28 cellular contexts compared by ENCODE assay signal in the genomic region with DNA sequence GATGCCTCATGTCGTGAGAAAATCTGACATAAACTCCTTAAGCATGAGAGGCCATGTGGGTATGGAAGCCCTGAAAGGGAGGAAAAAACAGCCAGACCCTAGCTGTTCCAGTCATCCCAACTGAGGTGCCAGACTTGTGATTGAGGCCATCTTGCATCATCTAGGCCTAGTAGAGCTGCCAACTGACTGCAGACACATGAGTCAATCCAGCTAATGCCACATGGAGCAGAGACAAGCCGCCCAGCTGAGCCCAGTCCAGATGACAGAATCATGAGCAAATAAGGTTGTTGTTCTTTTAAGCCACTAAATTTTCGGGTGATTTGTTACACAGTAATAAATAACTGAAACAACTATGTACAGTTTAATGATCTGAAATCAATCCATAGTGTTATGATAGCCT.
DNase-seq lines count a peak whose midpoint lies in the region; TF ChIP-seq lines count a peak whose summit lies in the region.
"Had no signal": no experiment of that assay in that cellular context is flagged by ENCODE, and none has a peak within 500 bp of the region (broad histone marks: within the 10 kb centered on the region; RNA-seq: fewer than 3 reads in every experiment).

No MANE protein-coding gene starts in this region.

- no peak overlapping the region for H3K4me2 ChIP-seq in mammary epithelial cell (ENCODE audit: insufficient read depth, low read depth, low read length)

- H3K9me3 Mint-ChIP-seq in MCF 10A (ENCODE audit: unreplicated experiment) = peaks cover 7% of the 10 kb centered on the region
- H3K9me3 Mint-ChIP-seq: H9 had no signal

- CTCF ChIA-PET in MCF 10A (lab: Yijun Ruan, JAX) = no interaction called here
- CTCF ChIA-PET in mammary epithelial cell (lab: Charles Lee; ENCODE audit: low non-redundant PET) = no interaction called here

- H3K4me1 ChIP-seq in mammary epithelial cell (ENCODE audit: insufficient read depth, low read length) = peaks cover 12% of the 10 kb centered on the region
- H3K4me1 ChIP-seq: body of pancreas, left ventricle myocardium inferior, right atrium auricular region, spleen, uterus had no signal

- BruUV-seq in MCF 10A (replicated peaks; lab: Mats Ljungman, UMichigan) = no TSS peak
- BruUV-seq in mammary epithelial cell (replicated peaks; lab: Mats Ljungman, UMichigan) = no TSS peak

- H3K9me3 ChIP-seq in mammary epithelial cell (replicated peaks; ENCODE audit: insufficient read depth, low read length) = no peaks in the 10 kb centered on the region
- H3K9me3 ChIP-seq: body of pancreas, left ventricle myocardium inferior, right atrium auricular region, spleen, uterus had no signal

- H3K27me3 Mint-ChIP-seq in MCF 10A (ENCODE audit: insufficient read depth, unreplicated experiment) = no peaks in the 10 kb centered on the region

- POLR2A ChIA-PET in MCF 10A (lab: Yijun Ruan, JAX) = no interaction called here

- H3K4me3 Mint-ChIP-seq in MCF 10A (ENCODE audit: unreplicated experiment) = no peak overlapping the region
- H3K4me3 Mint-ChIP-seq: activated T-cell treated with anti-CD3 and anti-CD28 coated beads, Interleukin-2, amount 50 U/mL, for 72 hours; H9; naive B cell had no signal

- dilution Hi-C loops in mammary epithelial cell (cut with HindIII; ENCODE audit: low sequenced_read_pairs) = no loop called here

- H2AFZ ChIP-seq in mammary epithelial cell (ENCODE audit: low read depth, low read length) = no peak overlapping the region

- no peaks in the 10 kb centered on the region for H3K4me1 Mint-ChIP-seq in MCF 10A (ENCODE audit: insufficient read depth, unreplicated experiment)
- H3K4me1 Mint-ChIP-seq: naive B cell had no signal

- no peak overlapping the region for H3K27ac ChIP-seq in mammary epithelial cell (ENCODE audit: insufficient read depth, low read depth, low read length)
- H3K27ac ChIP-seq in coronary artery = no peak overlapping the region
- H3K27ac ChIP-seq: body of pancreas, left ventricle myocardium inferior, right atrium auricular region, spleen, uterus had no signal

- no peaks in the 10 kb centered on the region for H3K27me3 ChIP-seq in mammary epithelial cell (ENCODE audit: insufficient read depth, low read length)
- H3K27me3 ChIP-seq: body of pancreas, right atrium auricular region, spleen, uterus had no signal

- no peaks in the 10 kb centered on the region for H3K36me3 Mint-ChIP-seq in MCF 10A (ENCODE audit: insufficient read depth, unreplicated experiment)
- H3K36me3 Mint-ChIP-seq: naive B cell had no signal

- intact Hi-C loops in MCF 10A (cut with micrococcal nuclease) (no loop called here), mammary epithelial cell (cut with micrococcal nuclease) (no loop called here)

- peak; percentile 59 for DNase-seq in MCF 10A (ENCODE audit: unreplicated experiment)
- no peak for DNase-seq in mammary epithelial cell
- DNase-seq in RPMI7951 (ENCODE audit: low read depth) = peak; percentile 58
- DNase-seq in fibroblast of the conjunctiva (ENCODE audit: low read depth) = peak; percentile 8
- peak; percentile 48 for DNase-seq in stromal cell of bone marrow (ENCODE audit: low read depth)
- no peak for DNase-seq in AG08395 (ENCODE audit: low spot score)
- DNase-seq in coronary artery (ENCODE audit: low spot score) = no peak
- DNase-seq in DMS153 treated with DMSO at 0.1 percent for 48 hours (lab: John Stamatoyannopoulos, UW; ENCODE audit: unreplicated experiment) = no peak
- DNase-seq: 8988T; activated CD4-positive, alpha-beta T cell treated with anti-CD3 and anti-CD28 coated beads, Interleukin-2, amount 50 U/mL, for 48 hours; activated CD4-positive, CD25-positive, alpha-beta regulatory T cell treated with anti-CD3 and anti-CD28 coated beads, Interleukin-2, amount 50 U/mL, for 72 hours; activated naive CD4-positive, alpha-beta T cell treated with Interleukin-2 at 50 U/mL for 16 hours; activated T-cell treated with anti-CD3 and anti-CD28 coated beads, Interleukin-2, amount 50 U/mL, for 72 hours; body of pancreas; glutamatergic neuron; H9; Kasumi-1; left ventricle myocardium inferior; midbrain; naive B cell; NCI-H1092; NCI-H1694 treated with DMSO at 0.1 percent for 48 hours; NCI-H510A treated with DMSO at 0.1 percent for 48 hours; spleen; stimulated activated CD4-positive, alpha-beta T cell treated with anti-CD3 and anti-CD28 coated beads, Interleukin-2, amount 100 ng/mL, for 24 hours; stimulated activated naive CD8-positive, alpha-beta T cell treated with anti-CD3 and anti-CD28 coated beads, Interleukin-15, Interleukin-2, amounts not matched to agents 100 U/mL and 50 U/mL, for 24 hours; uterus had no signal

- H4K20me1 ChIP-seq in mammary epithelial cell (ENCODE audit: insufficient read depth, low read length) = no peaks in the 10 kb centered on the region

- TF ChIP-seq CTCF in MCF 10A (IDR thresholded peaks at IDR 0.05; ENCODE audit: unreplicated experiment) (no peak), mammary epithelial cell (conservative IDR thresholded peaks at IDR 0.05 in 1 of 2, IDR thresholded peaks at IDR 0.05 in 1 of 2; ENCODE audit: extremely low read depth in 1 of 2, insufficient read depth in 1 of 2, low read depth in 1 of 2, low read length in 2 of 2) (no peak), coronary artery (IDR thresholded peaks at IDR 0.05) (no peak)

- H3K4me3 ChIP-seq in mammary epithelial cell (replicated peaks in 1 of 3; ENCODE audit: insufficient read depth in 1 of 3, low read depth in 2 of 3, low read length in 3 of 3) (no peak overlapping the region), coronary artery (no peak overlapping the region)
- H3K4me3 ChIP-seq: body of pancreas, left ventricle myocardium inferior, right atrium auricular region, spleen, uterus had no signal

- H3K36me3 ChIP-seq in mammary epithelial cell (ENCODE audit: insufficient read depth, low read length) = no peaks in the 10 kb centered on the region
- H3K36me3 ChIP-seq: left ventricle myocardium inferior, right atrium auricular region, spleen, uterus had no signal

- no peak overlapping the region for H3K9ac ChIP-seq in mammary epithelial cell (ENCODE audit: insufficient read depth, low read length)

- H3K79me2 ChIP-seq in mammary epithelial cell (ENCODE audit: insufficient read depth, low read length) = no peaks in the 10 kb centered on the region

- in situ Hi-C loops in mammary epithelial cell (cut with MboI; ENCODE audit: low sequenced_read_pairs in 2 of 2) = no loop called here

- WGBS in mammary epithelial cell (ENCODE audit: low coverage, missing lambda C conversion rate) = 45% methylated on average over 3 of the region's 3 CpGs

- H3K27ac Mint-ChIP-seq in MCF 10A (ENCODE audit: low read depth, unreplicated experiment) = no peak overlapping the region
- H3K27ac Mint-ChIP-seq: activated T-cell treated with anti-CD3 and anti-CD28 coated beads, Interleukin-2, amount 50 U/mL, for 72 hours; H9; naive B cell had no signal

Comparison
In these comparisons a context has a peak if more than half of its experiments do, and no peak if none do; other contexts are left out.
1. DNase-seq: peak in MCF 10A (single experiment), RPMI7951 (single experiment), fibroblast of the conjunctiva (single experiment) and stromal cell of bone marrow (single experiment); none in mammary epithelial cell (single experiment), AG08395 (single experiment), coronary artery (single experiment) and DMS153 treated with DMSO at 0.1 percent for 48 hours (single experiment).